9 cellular contexts compared by ENCODE assay signal in genomic region chr7:77269360-77270075, GRCh38.
DNase-seq lines count a peak whose midpoint lies in the region; ATAC-seq, FAIRE-seq and TF ChIP-seq lines count a peak whose summit lies in the region.
"Had no signal": no experiment of that assay in that cellular context is flagged by ENCODE, and none has a peak within 500 bp of the region (broad histone marks: within the 10 kb centered on the region; RNA-seq: fewer than 3 reads in every experiment).

No MANE protein-coding gene starts in this region.

- H3K4me1 Mint-ChIP-seq in stimulated activated effector memory CD8-positive, alpha-beta T cell treated with anti-CD3 and anti-CD28 coated beads, Interleukin-12 subunit alpha, Interleukin-12 subunit beta, amount 100 ng/mL, for 72 hours, result peaks cover 14% of the 10 kb centered on the region

- H3K9me3 Mint-ChIP-seq in stimulated activated effector memory CD8-positive, alpha-beta T cell treated with anti-CD3 and anti-CD28 coated beads, Interleukin-12 subunit alpha, Interleukin-12 subunit beta, amount 100 ng/mL, for 72 hours, result no peaks in the 10 kb centered on the region

- DNase-seq in SKM-1 treated with dmso at 0.1 percent for 144 hours (lab: John Stamatoyannopoulos, UW; ENCODE audit: unreplicated experiment) (peak; percentile 37), SKM-1 (lab: John Stamatoyannopoulos, UW; ENCODE audit: unreplicated experiment) (no peak), Right ventricle myocardium superior (peak; percentile 46), NCI-H146 treated with DMSO at 0.1 percent for 48 hours (lab: John Stamatoyannopoulos, UW; ENCODE audit: unreplicated experiment) (no peak), D721Med (ENCODE audit: insufficient read length, low spot score) (no peak)
- DNase-seq in effector CD4-positive, alpha-beta T cell, result no peak
- DNase-seq in stimulated activated effector memory CD8-positive, alpha-beta T cell treated with anti-CD3 and anti-CD28 coated beads, Interleukin-12 subunit alpha, Interleukin-12 subunit beta, amount 100 ng/mL, for 72 hours (ENCODE audit: low spot score in 2 of 2), result no peak

- H3K36me3 Mint-ChIP-seq in stimulated activated effector memory CD8-positive, alpha-beta T cell treated with anti-CD3 and anti-CD28 coated beads, Interleukin-12 subunit alpha, Interleukin-12 subunit beta, amount 100 ng/mL, for 72 hours, result no peaks in the 10 kb centered on the region

- no peak for FAIRE-seq in D721Med (lab: Jason Lieb, UNC)
- FAIRE-seq: A549 had no signal

- intact Hi-C loops in Right ventricle myocardium superior (cut with DNase I), result no loop called here

- ATAC-seq in HG03342 (IDR thresholded peaks at IDR 0.05; ENCODE audit: unreplicated experiment) (peak; percentile 62), Right ventricle myocardium superior (ENCODE audit: poor library complexity) (peak; percentile 90)
- no peak for ATAC-seq in stimulated activated effector memory CD8-positive, alpha-beta T cell treated with anti-CD3 and anti-CD28 coated beads, Interleukin-12 subunit alpha, Interleukin-12 subunit beta, amount 100 ng/mL, for 72 hours
- ATAC-seq: A549 had no signal

- TF ChIP-seq CTCF in D721Med (IDR thresholded peaks at IDR 0.05; ENCODE audit: insufficient read depth, missing control alignments), result no peak

- no peak overlapping the region for H3K4me3 Mint-ChIP-seq in stimulated activated effector memory CD8-positive, alpha-beta T cell treated with anti-CD3 and anti-CD28 coated beads, Interleukin-12 subunit alpha, Interleukin-12 subunit beta, amount 100 ng/mL, for 72 hours

- H3K27ac Mint-ChIP-seq in stimulated activated effector memory CD8-positive, alpha-beta T cell treated with anti-CD3 and anti-CD28 coated beads, Interleukin-12 subunit alpha, Interleukin-12 subunit beta, amount 100 ng/mL, for 72 hours, result no peak overlapping the region

Comparison
In these comparisons a context has a peak if more than half of its experiments do, and no peak if none do; other contexts are left out.
1. DNase-seq: peak in SKM-1 treated with dmso at 0.1 percent for 144 hours (single experiment) and Right ventricle myocardium superior (single experiment); none in SKM-1 (single experiment), effector CD4-positive, alpha-beta T cell (single experiment), NCI-H146 treated with DMSO at 0.1 percent for 48 hours (single experiment), D721Med (single experiment) and stimulated activated effector memory CD8-positive, alpha-beta T cell treated with anti-CD3 and anti-CD28 coated beads, Interleukin-12 subunit alpha, Interleukin-12 subunit beta, amount 100 ng/mL, for 72 hours (0 of 2).